In genomic region chr3:191324936-191325335, GRCh38 we compare ENCODE assay signal across 33 cellular contexts. TPM values are rescaled to one million over a fixed set of nuclear protein-coding genes. Genes with fewer than 3 reads are reported as not detected.
"Had no signal": no experiment of that assay in that cellular context is flagged by ENCODE, and none has a peak within 500 bp of the region (broad histone marks: within the 10 kb centered on the region; RNA-seq: fewer than 3 reads in every experiment).

No MANE protein-coding gene starts in this region.

- H3K27me3 ChIP-seq: adrenal gland, body of pancreas, esophagus squamous epithelium, gastroesophageal sphincter, heart right ventricle had no signal

- H3K4me3 ChIP-seq: adrenal gland, body of pancreas, esophagus squamous epithelium, gastroesophageal sphincter, heart right ventricle had no signal

- FAIRE-seq: colon had no signal

- H3K27ac ChIP-seq: adrenal gland, body of pancreas, epithelial cell of prostate, esophagus squamous epithelium, gastroesophageal sphincter, heart right ventricle, WERI-Rb-1 had no signal

- H3K9me3 ChIP-seq: adrenal gland, body of pancreas, esophagus squamous epithelium, gastroesophageal sphincter, heart right ventricle had no signal

- ATAC-seq: activated CD4-positive, CD25-positive, alpha-beta regulatory T cell treated with anti-CD3 and anti-CD28 coated beads, Interleukin-2, amount 50 U/mL, for 24 hours; activated CD8-positive, alpha-beta T cell treated with anti-CD3 and anti-CD28 coated beads for 36 hours; activated naive CD8-positive, alpha-beta T cell treated with anti-CD3 and anti-CD28 coated beads, Interleukin-2, amount 50 U/mL, for 24 hours; activated T-cell treated with anti-CD3 and anti-CD28 coated beads, Interleukin-2, amount 50 U/mL, for 4 hours; activated T-helper 17 cell treated with anti-CD3 and anti-CD28 coated beads, Interleukin-2, amount 50 U/mL, for 72 hours; body of pancreas; effector memory CD8-positive, alpha-beta T cell; gastroesophageal sphincter; heart right ventricle; T-helper 17 cell had no signal

- H3K36me3 ChIP-seq: adrenal gland, esophagus squamous epithelium, gastroesophageal sphincter, heart right ventricle, WERI-Rb-1 had no signal

- DNase-seq: activated B cell treated with CpG ODN at 0.5 μM for 24 hours; activated CD4-positive, alpha-beta T cell treated with anti-CD3 and anti-CD28 coated beads for 48 hours; activated CD4-positive, alpha-beta T cell treated with anti-CD3 and anti-CD28 coated beads, Interleukin-2, amount 50 U/mL, for 1 hour; activated CD4-positive, alpha-beta T cell treated with anti-CD3 and anti-CD28 coated beads, Interleukin-2, amount 50 U/mL, for 48 hours; activated CD8-positive, alpha-beta memory T cell treated with anti-CD3 and anti-CD28 coated beads for 24 hours; activated CD8-positive, alpha-beta T cell treated with anti-CD3 and anti-CD28 coated beads for 36 hours; activated effector memory CD4-positive, alpha-beta T cell treated with Interleukin-2 at 50 U/mL for 16 hours; activated gamma-delta T cell treated with Interleukin-2 at 50 U/mL for 16 hours; activated naive CD4-positive, alpha-beta T cell treated with anti-CD3 and anti-CD28 coated beads for 36 hours; activated naive CD8-positive, alpha-beta T cell treated with anti-CD3 and anti-CD28 coated beads for 36 hours; activated naive CD8-positive, alpha-beta T cell treated with anti-CD3 and anti-CD28 coated beads, Interleukin-2, amount 50 U/mL, for 24 hours; activated T-cell treated with anti-CD3 and anti-CD28 coated beads, Interleukin-2, amount 50 U/mL, for 4 hours; adrenal gland; amygdala; aorta; body of pancreas; cortex of kidney; dermis blood vessel endothelial cell; effector CD4-positive, alpha-beta T cell; effector memory CD8-positive, alpha-beta T cell; esophagus squamous epithelium; foreskin melanocyte; heart right ventricle; T-helper 1 cell; T-helper 17 cell; T1000; WERI-Rb-1 had no signal

RNA-seq across cellular contexts. Expression of gene UTS2B, which starts 5.4 kb away (rescaled TPM):
- total RNA-seq: activated CD8-positive, alpha-beta T cell treated with anti-CD3 and anti-CD28 coated beads for 36 hours; activated naive CD4-positive, alpha-beta T cell treated with anti-CD3 and anti-CD28 coated beads for 36 hours; activated naive CD8-positive, alpha-beta T cell treated with anti-CD3 and anti-CD28 coated beads for 36 hours; activated T-cell treated with anti-CD3 and anti-CD28 coated beads, Interleukin-2, amount 50 U/mL, for 4 hours; activated T-helper 17 cell treated with anti-CD3 and anti-CD28 coated beads, Interleukin-2, amount 50 U/mL, for 72 hours; body of pancreas; cardiac septum; T-helper 17 cell had no signal
